8 cellular contexts compared by ENCODE assay signal in genomic region chr19:3822683-3823344, GRCh38. TPM values are rescaled to one million over a fixed set of nuclear protein-coding genes. Genes with fewer than 3 reads are reported as not detected.
"Had no signal": no experiment of that assay in that cellular context is flagged by ENCODE, and none has a peak within 500 bp of the region (broad histone marks: within the 10 kb centered on the region; RNA-seq: fewer than 3 reads in every experiment).

No MANE protein-coding gene starts in this region.

- H2AFZ ChIP-seq: GM23248 had no signal

- H3K36me3 ChIP-seq: HAP-1 had no signal

- H3K9me3 ChIP-seq: HAP-1 had no signal

- H3K27ac ChIP-seq: GM23248, HL-60 had no signal

- DNase-seq: GM23248, GOT3, HFFc6 had no signal

- H3K9me3 Mint-ChIP-seq: HFFc6, IgD-negative memory B cell had no signal

- H3K4me3 ChIP-seq: GM23248, HAP-1 had no signal

- H3K4me3 Mint-ChIP-seq: HFFc6 had no signal

- H3K9ac ChIP-seq: GM23248 had no signal

- H3K36me3 Mint-ChIP-seq: IgD-negative memory B cell had no signal

- H3K4me1 ChIP-seq: HAP-1 had no signal

- H3K27ac Mint-ChIP-seq: HFFc6 had no signal

RNA-seq across cellular contexts. Expression of gene MATK, which starts 36.6 kb away (rescaled TPM):
- total RNA-seq: GM23248, HepG2, HFFc6, HT1080 had no signal
- polyA plus RNA-seq: GM23248 had no signal

RNA-seq across cellular contexts. Expression of gene ZFR2, which starts 46.0 kb away (rescaled TPM):
- total RNA-seq: GM23248, HFFc6, HT1080 had no signal
- polyA plus RNA-seq: GM23248 had no signal

RNA-seq across cellular contexts. Expression of gene RAX2, which starts 50.8 kb away (rescaled TPM):
- total RNA-seq: GM23248, HepG2, HFFc6, HT1080 had no signal
- polyA plus RNA-seq: GM23248, HepG2, IgD-negative memory B cell had no signal

RNA-seq across cellular contexts. Expression of gene ATCAY, which starts 57.7 kb away (rescaled TPM):
- total RNA-seq: GM23248, HepG2, HFFc6, HT1080 had no signal
- polyA plus RNA-seq: GM23248, HepG2, IgD-negative memory B cell had no signal
